ENCODE assay signal across 1 cellular context in the genomic region with DNA sequence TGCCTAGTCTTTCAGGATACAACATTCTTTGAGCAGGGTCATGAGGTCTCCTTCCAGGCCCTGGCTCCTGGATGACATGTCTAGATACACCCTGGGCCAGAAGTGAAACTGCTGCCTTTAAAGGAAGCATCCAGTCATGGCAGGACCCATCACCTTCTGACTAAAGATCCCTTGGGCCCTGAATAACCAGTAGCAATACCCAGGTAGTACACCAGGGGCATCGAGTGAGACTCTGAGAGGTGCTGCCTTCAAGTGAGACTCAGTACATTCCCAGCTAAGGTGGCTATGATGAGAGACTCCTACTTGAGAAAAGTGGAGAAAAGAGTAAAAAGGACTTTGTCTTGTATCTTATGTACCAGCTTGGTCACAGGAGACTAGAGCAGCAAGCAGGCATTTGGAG.
TF ChIP-seq lines count a peak whose summit lies in the region.

No MANE protein-coding gene starts in this region.

TF ChIP-seq in HCT116, 20 proteins besides CTCF, POLR2A, EP300 and RAD21:
- no peak for TF ChIP-seq CEBPB (IDR thresholded peaks at IDR 0.05; ENCODE audit: low read depth)
- no peak for TF ChIP-seq FOSL1 (IDR thresholded peaks at IDR 0.05; ENCODE audit: low read depth)
- no peak for TF ChIP-seq TCF7L2 (IDR thresholded peaks at IDR 0.05; ENCODE audit: borderline replicate concordance, extremely low read depth, insufficient read depth, insufficient read length)
- TF ChIP-seq YY1 (IDR thresholded peaks at IDR 0.05; ENCODE audit: extremely low read depth, insufficient replicate concordance, low read depth, low read length) = no peak
- no peak for TF ChIP-seq EZH2 (IDR thresholded peaks at IDR 0.05)
- TF ChIP-seq, protein P1, sequence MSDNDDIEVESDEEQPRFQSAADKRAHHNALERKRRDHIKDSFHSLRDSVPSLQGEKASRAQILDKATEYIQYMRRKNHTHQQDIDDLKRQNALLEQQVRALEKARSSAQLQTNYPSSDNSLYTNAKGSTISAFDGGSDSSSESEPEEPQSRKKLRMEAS (IDR thresholded peaks at IDR 0.05) = no peak
- TF ChIP-seq SRF (IDR thresholded peaks at IDR 0.05; ENCODE audit: low read depth) = no peak
- TF ChIP-seq SIN3A (IDR thresholded peaks at IDR 0.05; ENCODE audit: low read depth) = no peak
- no peak for TF ChIP-seq ZNF274 (IDR thresholded peaks at IDR 0.05; ENCODE audit: low read depth, low read length)
- no peak for TF ChIP-seq POLR2AphosphoS5 (IDR thresholded peaks at IDR 0.05; ENCODE audit: low read depth, low read length)
- TF ChIP-seq, protein P2, sequence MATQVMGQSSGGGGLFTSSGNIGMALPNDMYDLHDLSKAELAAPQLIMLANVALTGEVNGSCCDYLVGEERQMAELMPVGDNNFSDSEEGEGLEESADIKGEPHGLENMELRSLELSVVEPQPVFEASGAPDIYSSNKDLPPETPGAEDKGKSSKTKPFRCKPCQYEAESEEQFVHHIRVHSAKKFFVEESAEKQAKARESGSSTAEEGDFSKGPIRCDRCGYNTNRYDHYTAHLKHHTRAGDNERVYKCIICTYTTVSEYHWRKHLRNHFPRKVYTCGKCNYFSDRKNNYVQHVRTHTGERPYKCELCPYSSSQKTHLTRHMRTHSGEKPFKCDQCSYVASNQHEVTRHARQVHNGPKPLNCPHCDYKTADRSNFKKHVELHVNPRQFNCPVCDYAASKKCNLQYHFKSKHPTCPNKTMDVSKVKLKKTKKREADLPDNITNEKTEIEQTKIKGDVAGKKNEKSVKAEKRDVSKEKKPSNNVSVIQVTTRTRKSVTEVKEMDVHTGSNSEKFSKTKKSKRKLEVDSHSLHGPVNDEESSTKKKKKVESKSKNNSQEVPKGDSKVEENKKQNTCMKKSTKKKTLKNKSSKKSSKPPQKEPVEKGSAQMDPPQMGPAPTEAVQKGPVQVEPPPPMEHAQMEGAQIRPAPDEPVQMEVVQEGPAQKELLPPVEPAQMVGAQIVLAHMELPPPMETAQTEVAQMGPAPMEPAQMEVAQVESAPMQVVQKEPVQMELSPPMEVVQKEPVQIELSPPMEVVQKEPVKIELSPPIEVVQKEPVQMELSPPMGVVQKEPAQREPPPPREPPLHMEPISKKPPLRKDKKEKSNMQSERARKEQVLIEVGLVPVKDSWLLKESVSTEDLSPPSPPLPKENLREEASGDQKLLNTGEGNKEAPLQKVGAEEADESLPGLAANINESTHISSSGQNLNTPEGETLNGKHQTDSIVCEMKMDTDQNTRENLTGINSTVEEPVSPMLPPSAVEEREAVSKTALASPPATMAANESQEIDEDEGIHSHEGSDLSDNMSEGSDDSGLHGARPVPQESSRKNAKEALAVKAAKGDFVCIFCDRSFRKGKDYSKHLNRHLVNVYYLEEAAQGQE (IDR thresholded peaks at IDR 0.05; ENCODE audit: low read depth) = no peak
- TF ChIP-seq, protein P3, sequence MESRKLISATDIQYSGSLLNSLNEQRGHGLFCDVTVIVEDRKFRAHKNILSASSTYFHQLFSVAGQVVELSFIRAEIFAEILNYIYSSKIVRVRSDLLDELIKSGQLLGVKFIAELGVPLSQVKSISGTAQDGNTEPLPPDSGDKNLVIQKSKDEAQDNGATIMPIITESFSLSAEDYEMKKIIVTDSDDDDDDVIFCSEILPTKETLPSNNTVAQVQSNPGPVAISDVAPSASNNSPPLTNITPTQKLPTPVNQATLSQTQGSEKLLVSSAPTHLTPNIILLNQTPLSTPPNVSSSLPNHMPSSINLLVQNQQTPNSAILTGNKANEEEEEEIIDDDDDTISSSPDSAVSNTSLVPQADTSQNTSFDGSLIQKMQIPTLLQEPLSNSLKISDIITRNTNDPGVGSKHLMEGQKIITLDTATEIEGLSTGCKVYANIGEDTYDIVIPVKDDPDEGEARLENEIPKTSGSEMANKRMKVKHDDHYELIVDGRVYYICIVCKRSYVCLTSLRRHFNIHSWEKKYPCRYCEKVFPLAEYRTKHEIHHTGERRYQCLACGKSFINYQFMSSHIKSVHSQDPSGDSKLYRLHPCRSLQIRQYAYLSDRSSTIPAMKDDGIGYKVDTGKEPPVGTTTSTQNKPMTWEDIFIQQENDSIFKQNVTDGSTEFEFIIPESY (IDR thresholded peaks at IDR 0.05; ENCODE audit: extremely low read depth, insufficient replicate concordance, low read length) = no peak
- no peak for TF ChIP-seq SP1 (IDR thresholded peaks at IDR 0.05; ENCODE audit: low read depth)
- TF ChIP-seq EGR1 (IDR thresholded peaks at IDR 0.05; ENCODE audit: low read depth) = no peak
- TF ChIP-seq ELF1 (IDR thresholded peaks at IDR 0.05; ENCODE audit: borderline replicate concordance, low read depth) = no peak
- no peak for TF ChIP-seq JUND (IDR thresholded peaks at IDR 0.05)
